Comparison of ENCODE assay signal across 13 cellular contexts in genomic region chr20:11411765-11412164, GRCh38.
"Had no signal": no experiment of that assay in that cellular context is flagged by ENCODE, and none has a peak within 500 bp of the region (broad histone marks: within the 10 kb centered on the region; RNA-seq: fewer than 3 reads in every experiment).

No MANE protein-coding gene starts in this region.

- H3K36me3 ChIP-seq: cardiac muscle cell, left ventricle myocardium inferior, tibial nerve, uterus had no signal

- H3K4me1 ChIP-seq: left ventricle myocardium inferior, tibial nerve, uterus had no signal

- H3K27me3 ChIP-seq: cardiac muscle cell, tibial nerve, uterus had no signal

- DNase-seq: activated CD4-positive, alpha-beta memory T cell treated with anti-CD3 and anti-CD28 coated beads, Interleukin-2, amount 10 ng/mL, durations not matched to agents 7 days and 5 days; activated effector memory CD4-positive, alpha-beta T cell treated with Interleukin-2 at 50 U/mL for 16 hours; activated T-cell treated with anti-CD3 and anti-CD28 coated beads, Interleukin-2, amount 50 U/mL, for 24 hours; left ventricle myocardium inferior; mucosa of descending colon; naive thymus-derived CD4-positive, alpha-beta T cell; stimulated activated CD4-positive, alpha-beta T cell treated with anti-CD3 and anti-CD28 coated beads, Interleukin-4, amount 100 ng/mL, for 1 hour; stimulated activated naive CD4-positive, alpha-beta T cell; T1000; uterus had no signal

- ATAC-seq: activated naive CD4-positive, alpha-beta T cell treated with anti-CD3 and anti-CD28 coated beads, Interleukin-2, amount 50 U/mL, for 72 hours; mucosa of descending colon; naive thymus-derived CD4-positive, alpha-beta T cell had no signal

- H3K4me3 ChIP-seq: cardiac muscle cell, left ventricle myocardium inferior, mucosa of descending colon, tibial nerve, uterus had no signal

- H3K9me3 ChIP-seq: mucosa of descending colon, uterus had no signal

- H3K27ac ChIP-seq: cardiac muscle cell, left ventricle myocardium inferior, tibial nerve, uterus had no signal
